12 cellular contexts compared by ENCODE assay signal in the genomic region with DNA sequence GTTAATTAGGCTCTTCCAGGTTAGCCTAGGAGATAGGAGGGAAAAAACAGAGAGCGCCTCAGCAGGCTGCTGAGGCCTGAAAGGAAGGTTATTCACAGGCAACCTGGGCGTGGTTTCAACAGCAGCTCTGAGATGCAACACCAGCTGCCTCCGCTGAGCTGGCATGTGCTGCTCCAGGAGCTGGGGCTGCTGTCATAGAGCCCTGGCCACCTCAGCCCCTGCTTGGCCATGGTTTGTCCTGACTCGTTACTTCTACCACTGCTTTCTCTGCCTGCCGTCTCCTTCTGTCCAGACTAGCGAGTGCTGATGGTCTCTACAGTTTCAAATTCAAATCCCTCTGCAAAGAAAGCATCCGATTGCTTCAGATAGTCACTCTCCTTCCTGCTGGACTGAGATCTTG. TPM values are rescaled to one million over a fixed set of nuclear protein-coding genes. Genes with fewer than 3 reads are reported as not detected.
DNase-seq lines count a peak whose midpoint lies in the region; ATAC-seq, FAIRE-seq and TF ChIP-seq lines count a peak whose summit lies in the region.
"Had no signal": no experiment of that assay in that cellular context is flagged by ENCODE, and none has a peak within 500 bp of the region (broad histone marks: within the 10 kb centered on the region; RNA-seq: fewer than 3 reads in every experiment).

No MANE protein-coding gene starts in this region.

- H3K36me3 ChIP-seq in GM23338 (ENCODE audit: insufficient read depth) (no peaks in the 10 kb centered on the region), HepG2 (replicated peaks in 1 of 2; ENCODE audit: control insufficient read depth in 1 of 2, insufficient read depth in 2 of 2, low read length in 2 of 2) (no peaks in the 10 kb centered on the region), thyroid gland (no peaks in the 10 kb centered on the region), gastroesophageal sphincter (no peaks in the 10 kb centered on the region)

- peak; percentile 94 for DNase-seq in GM23338 (ENCODE audit: low spot score)
- peak; percentile 19 for DNase-seq in NCI-H2107 treated with DMSO at 0.1 percent for 48 hours (lab: John Stamatoyannopoulos, UW; ENCODE audit: unreplicated experiment)
- peak; percentile 63 for DNase-seq in amniotic epithelial cell (ENCODE audit: low read depth)
- peak; percentile 64 for DNase-seq in HepG2 (ENCODE audit: low spot score)
- no peak for DNase-seq in thyroid gland
- no peak for DNase-seq in effector CD4-positive, alpha-beta T cell
- DNase-seq: activated CD8-positive, alpha-beta memory T cell treated with anti-CD3 and anti-CD28 coated beads, Interleukin-2, amount 50 U/mL, for 4 hours; NCI-H2029 had no signal

- no peak for TF ChIP-seq POLR2A in HepG2 (IDR thresholded peaks at IDR 0.05; ENCODE audit: insufficient read depth in 1 of 2, low read depth in 2 of 2, low read length in 2 of 2)
- no peak for TF ChIP-seq POLR2A in thyroid gland (IDR thresholded peaks at IDR 0.05)
- no peak for TF ChIP-seq POLR2A in gastroesophageal sphincter (IDR thresholded peaks at IDR 0.05)

- H3K9me2 ChIP-seq in GM23338 (ENCODE audit: insufficient read depth), result no peaks in the 10 kb centered on the region

- 42% methylated on average over 7 of the region's 7 CpGs for WGBS in HepG2 (ENCODE audit: low lambda C conversion rate)
- WGBS in thyroid gland, 2 donors, result 88 to 90% methylated on average over 7 of the region's 7 CpGs
- WGBS in gastroesophageal sphincter (ENCODE audit: low coverage in 1 of 2), 2 donors, result 89 to 100% methylated on average over 2 to 5 of the region's 7 CpGs

- peaks cover 39% of the 10 kb centered on the region for H3K4me1 Mint-ChIP-seq in GM23338

- H3K9ac ChIP-seq in HepG2 (ENCODE audit: insufficient read depth, low read depth, low read length), result no peak overlapping the region

- ATAC-seq in GM23338 (peak; percentile 96), HepG2 (peak; percentile 99), HG03196 (IDR thresholded peaks at IDR 0.05; ENCODE audit: unreplicated experiment) (no peak), gastroesophageal sphincter (no peak)
- ATAC-seq: natural killer cell treated with Interleukin-12 subunit alpha and Interleukin-12 subunit beta and Interleukin-15 and Interleukin-18, amount 100 ng/mL, for 72 hours had no signal

- POLR2A ChIA-PET in HepG2 (lab: Yijun Ruan, JAX), result interaction anchor here (1.0 kb wide), 1 partner anchor 10 kb away, joined by 4 read pairs; no protein-coding TSS in a partner anchor

- TF ChIP-seq EP300 in HepG2 (IDR thresholded peaks at IDR 0.05; ENCODE audit: low read depth in 2 of 2, low read length in 2 of 2) (no peak), HepG2 (CRISPR knock-in tag; IDR thresholded peaks at IDR 0.05; ENCODE audit: borderline replicate concordance) (no peak), gastroesophageal sphincter (IDR thresholded peaks at IDR 0.05) (no peak)

- H3K9me3 Mint-ChIP-seq in GM23338, result peaks cover 2% of the 10 kb centered on the region; the same call in 1 of the 3 replicates
- H3K9me3 Mint-ChIP-seq: natural killer cell treated with Interleukin-12 subunit alpha and Interleukin-12 subunit beta and Interleukin-15 and Interleukin-18, amount 100 ng/mL, for 72 hours had no signal

- H3F3A ChIP-seq in GM23338 (replicated peaks; ENCODE audit: low read depth), result 0 out of 2 replicates have a peak, but pooled peaks cover 4% of the 10 kb centered on the region

- H3K27ac Mint-ChIP-seq in GM23338, result no peak overlapping the region
- H3K27ac Mint-ChIP-seq: natural killer cell treated with Interleukin-12 subunit alpha and Interleukin-12 subunit beta and Interleukin-15 and Interleukin-18, amount 100 ng/mL, for 72 hours had no signal

- peaks cover 15% of the 10 kb centered on the region for H3K27me3 Mint-ChIP-seq in GM23338 (ENCODE audit: insufficient read depth, low read depth, poor library complexity)

- H2AFZ ChIP-seq in GM23338 (peak overlapping the region; percentile 87), HepG2 (ENCODE audit: low read length) (no peak overlapping the region)

- no peaks in the 10 kb centered on the region for H3K36me3 Mint-ChIP-seq in GM23338 (ENCODE audit: low read depth)
- H3K36me3 Mint-ChIP-seq: natural killer cell treated with Interleukin-12 subunit alpha and Interleukin-12 subunit beta and Interleukin-15 and Interleukin-18, amount 100 ng/mL, for 72 hours had no signal

- BruUV-seq in HepG2 (replicated peaks; lab: Mats Ljungman, UMichigan), result no TSS peak

- H3K9me3 ChIP-seq in HepG2 (ENCODE audit: low read length) (no peaks in the 10 kb centered on the region), thyroid gland (no peaks in the 10 kb centered on the region), gastroesophageal sphincter (no peaks in the 10 kb centered on the region)

- H3K27ac ChIP-seq in GM23338 (ENCODE audit: low read depth) (no peak overlapping the region), HepG2 (ENCODE audit: extremely low read length, insufficient read depth, low read length) (no peak overlapping the region), thyroid gland (no peak overlapping the region), gastroesophageal sphincter (no peak overlapping the region)

- H3K4me2 ChIP-seq in GM23338 (peak overlapping the region; percentile 24; the same call in 1 of the 2 replicates), HepG2 (ENCODE audit: low read depth, low read length) (0 out of 2 replicates have a peak overlapping the region, but pooled peaks have one; percentile 19)

- H3K4me3 ChIP-seq in GM23338 (no peak overlapping the region), HepG2 (replicated peaks in 1 of 3; ENCODE audit: insufficient read depth in 1 of 3, low read depth in 2 of 3, low read length in 3 of 3) (no peak overlapping the region), thyroid gland (replicated peaks in 1 of 3) (no peak overlapping the region), gastroesophageal sphincter (no peak overlapping the region)

- FAIRE-seq in HepG2 (lab: Jason Lieb, UNC), result peak; percentile 86
- FAIRE-seq: GM12891 had no signal

- H4K20me1 ChIP-seq in GM23338 (replicated peaks; ENCODE audit: insufficient read depth) (no peaks in the 10 kb centered on the region), HepG2 (ENCODE audit: insufficient read depth, low read length) (no peaks in the 10 kb centered on the region)

- in situ Hi-C loops in HepG2 (cut with HindIII; ENCODE audit: extremely low pct_ligation_motif_present, low pct_unique_long_range_greater_than_20kb), result loop anchor here (5.0 kb wide), 1 partner anchor 1079 kb away; no protein-coding TSS in a partner anchor

- intact Hi-C loops in HepG2 (cut with micrococcal nuclease; ENCODE audit: unreplicated experiment), result loop anchor here (10.0 kb wide), 1 partner anchor 722 kb away; no protein-coding TSS in a partner anchor
- intact Hi-C loops in thyroid gland (cut with DNase I), result no loop called here

- H3K27me3 ChIP-seq in GM23338 (ENCODE audit: insufficient read depth) (no peaks in the 10 kb centered on the region), HepG2 (ENCODE audit: control insufficient read depth in 1 of 2, insufficient read depth in 2 of 2, low read length in 2 of 2) (no peaks in the 10 kb centered on the region), thyroid gland (no peaks in the 10 kb centered on the region), gastroesophageal sphincter (no peaks in the 10 kb centered on the region)

- peaks cover 22% of the 10 kb centered on the region for H3K4me1 ChIP-seq in GM23338 (ENCODE audit: insufficient read depth)
- H3K4me1 ChIP-seq in HepG2 (ENCODE audit: insufficient read depth, low read length), result peaks cover 28% of the 10 kb centered on the region
- H3K4me1 ChIP-seq in thyroid gland, result no peaks in the 10 kb centered on the region
- H3K4me1 ChIP-seq in gastroesophageal sphincter, result no peaks in the 10 kb centered on the region

- TF ChIP-seq RAD21 in HepG2 (CRISPR knock-in tag; IDR thresholded peaks at IDR 0.05), result no peak

- H3K4me3 Mint-ChIP-seq in GM23338, result no peak overlapping the region; the same call in 2 of the 3 replicates
- H3K4me3 Mint-ChIP-seq: natural killer cell treated with Interleukin-12 subunit alpha and Interleukin-12 subunit beta and Interleukin-15 and Interleukin-18, amount 100 ng/mL, for 72 hours had no signal

- TF ChIP-seq CTCF in GM23338 (conservative IDR thresholded peaks at IDR 0.05; ENCODE audit: low read depth in 2 of 2), result no peak; a peak in 1 of 4 replicates
- no peak for TF ChIP-seq CTCF in HepG2 (CRISPR knock-in tag; IDR thresholded peaks at IDR 0.05)
- TF ChIP-seq CTCF in thyroid gland (IDR thresholded peaks at IDR 0.05), result no peak
- no peak for TF ChIP-seq CTCF in gastroesophageal sphincter (IDR thresholded peaks at IDR 0.05)

- CTCF ChIA-PET in HepG2 (lab: Yijun Ruan, JAX; ENCODE audit: low intra/inter-chr PET ratio, low total read pairs), result no interaction called here

- H3K79me2 ChIP-seq in GM23338 (replicated peaks; ENCODE audit: insufficient read depth) (no peaks in the 10 kb centered on the region), HepG2 (ENCODE audit: insufficient read depth, low read length) (no peaks in the 10 kb centered on the region)

RNA-seq across cellular contexts. Expression of a gene that starts 32.5 kb away (rescaled TPM):
- total RNA-seq in GM23338 (2014; rRNA removed; shearing (Covaris generic)), result 40.4 and 49.6 TPM in 2 replicates
- 31.2 and 39.3 TPM in 2 replicates for polyA plus RNA-seq in GM23338 (2016; fragmentation: Nextera tagmentation; extraction: Ambion mirVana)
- total RNA-seq in HepG2 (2016; rRNA removed; fragmentation: Illumina TruSeq; extraction: Trizol), result 41.2 and 64.0 TPM in 2 replicates
- total RNA-seq in HepG2 (2016; cell fraction: cytosol; rRNA removed; fragmentation: Illumina TruSeq; extraction: Trizol; ENCODE audit: low read depth), result 6.2 and 9.4 TPM in 2 replicates
- total RNA-seq in HepG2 (2016; cell fraction: insoluble cytoplasmic fraction; rRNA removed; fragmentation: Illumina TruSeq; extraction: Trizol), result 44.8 and 65.5 TPM in 2 replicates
- 13.3 and 13.7 TPM in 2 replicates for total RNA-seq in HepG2 (2016; cell fraction: membrane; rRNA removed; fragmentation: Illumina TruSeq; extraction: Trizol)
- 22.1 and 24.0 TPM in 2 replicates for total RNA-seq in HepG2 (2016; cell fraction: nucleus; rRNA removed; fragmentation: Illumina TruSeq; extraction: Trizol)
- polyA plus RNA-seq in HepG2 (2011; rRNA removed), result 18.0 and 19.4 TPM in 2 replicates
- polyA plus RNA-seq in HepG2 (2011; cell fraction: cytosol; rRNA removed), result 7.7 and 14.3 TPM in 2 replicates
- 6.5 and 6.6 TPM in 2 replicates for polyA plus RNA-seq in HepG2 (2011; cell fraction: nucleus; rRNA removed)
- polyA plus RNA-seq in HepG2 (2012), result 26.7 and 29.8 TPM in 2 replicates
- polyA plus RNA-seq in HepG2 (2016; cell fraction: cytosol; fragmentation: Illumina TruSeq; extraction: Trizol; ENCODE audit: low read depth), result 15.4 and 17.1 TPM in 2 replicates
- 66.0 and 77.9 TPM in 2 replicates for polyA plus RNA-seq in HepG2 (2016; cell fraction: insoluble cytoplasmic fraction; fragmentation: Illumina TruSeq; extraction: Trizol; ENCODE audit: low read depth)
- 17.5 and 18.0 TPM in 2 replicates for polyA plus RNA-seq in HepG2 (2016; cell fraction: membrane; fragmentation: Illumina TruSeq; extraction: Trizol; ENCODE audit: low read depth)
- polyA plus RNA-seq in HepG2 (2016; cell fraction: nucleus; fragmentation: Illumina TruSeq; extraction: Trizol; ENCODE audit: insufficient read depth, low read depth), result 29.6 and 31.9 TPM in 2 replicates
- polyA minus RNA-seq in HepG2 (2011; rRNA and poly(A)+ RNA removed; ENCODE audit: low replicate concordance), result 9.4 and 13.4 TPM in 2 replicates
- 6.6 and 7.6 TPM in 2 replicates for polyA minus RNA-seq in HepG2 (2011; cell fraction: cytosol; rRNA and poly(A)+ RNA removed)
- polyA minus RNA-seq in HepG2 (2011; cell fraction: nucleus; rRNA and poly(A)+ RNA removed), result 24.3 and 26.1 TPM in 2 replicates
- total RNA-seq in thyroid gland, result 10 to 100 TPM in 1 of 4 donors, 1 to 10 TPM in 3; 5.0 to 14.2 (median 8.5) TPM
- total RNA-seq in gastroesophageal sphincter, result 10 to 100 TPM in 1 of 4 donors, 1 to 10 TPM in 3; 4.4 to 12.1 (median 6.3) TPM

RNA-seq across cellular contexts. Expression of a gene that starts 48.8 kb away (rescaled TPM):
- 0.24 and 0.31 TPM in 2 replicates for total RNA-seq in GM23338 (2014; rRNA removed; shearing (Covaris generic))
- 0.05 and 0.13 TPM in 2 replicates for polyA plus RNA-seq in GM23338 (2016; fragmentation: Nextera tagmentation; extraction: Ambion mirVana)
- 0.56 and 1.2 TPM in 2 replicates for total RNA-seq in HepG2 (2016; rRNA removed; fragmentation: Illumina TruSeq; extraction: Trizol)
- total RNA-seq in HepG2 (2016; cell fraction: cytosol; rRNA removed; fragmentation: Illumina TruSeq; extraction: Trizol; ENCODE audit: low read depth), result 0.18 and 0.20 TPM in 2 replicates
- total RNA-seq in HepG2 (2016; cell fraction: insoluble cytoplasmic fraction; rRNA removed; fragmentation: Illumina TruSeq; extraction: Trizol), result 0.61 and 1.0 TPM in 2 replicates
- 0.52 and 0.74 TPM in 2 replicates for total RNA-seq in HepG2 (2016; cell fraction: membrane; rRNA removed; fragmentation: Illumina TruSeq; extraction: Trizol)
- 0.88 and 1.0 TPM in 2 replicates for total RNA-seq in HepG2 (2016; cell fraction: nucleus; rRNA removed; fragmentation: Illumina TruSeq; extraction: Trizol)
- polyA plus RNA-seq in HepG2 (2011; rRNA removed), result 1.3 and 1.8 TPM in 2 replicates
- 1.5 and 1.9 TPM in 2 replicates for polyA plus RNA-seq in HepG2 (2011; cell fraction: cytosol; rRNA removed)
- 3.4 and 3.6 TPM in 2 replicates for polyA plus RNA-seq in HepG2 (2011; cell fraction: nucleus; rRNA removed)
- polyA plus RNA-seq in HepG2 (2012), result 2.0 and 2.2 TPM in 2 replicates
- 0.11 TPM in 2 replicates for polyA plus RNA-seq in HepG2 (2016; cell fraction: cytosol; fragmentation: Illumina TruSeq; extraction: Trizol; ENCODE audit: low read depth)
- 0.44 and 0.60 TPM in 2 replicates for polyA plus RNA-seq in HepG2 (2016; cell fraction: insoluble cytoplasmic fraction; fragmentation: Illumina TruSeq; extraction: Trizol; ENCODE audit: low read depth)
- 0.29 and 0.52 TPM in 2 replicates for polyA plus RNA-seq in HepG2 (2016; cell fraction: membrane; fragmentation: Illumina TruSeq; extraction: Trizol; ENCODE audit: low read depth)
- polyA plus RNA-seq in HepG2 (2016; cell fraction: nucleus; fragmentation: Illumina TruSeq; extraction: Trizol; ENCODE audit: insufficient read depth, low read depth), result 0.61 and 0.77 TPM in 2 replicates
- 0.14 and 3.0 TPM in 2 replicates for polyA minus RNA-seq in HepG2 (2011; rRNA and poly(A)+ RNA removed; ENCODE audit: low replicate concordance)
- polyA minus RNA-seq in HepG2 (2011; cell fraction: cytosol; rRNA and poly(A)+ RNA removed), result 2.1 and 2.3 TPM in 2 replicates
- polyA minus RNA-seq in HepG2 (2011; cell fraction: nucleus; rRNA and poly(A)+ RNA removed), result 4.5 and 4.8 TPM in 2 replicates
- 1 to 10 TPM in 1 of 4 donors, under 1 TPM in 3; 0.78 to 1.6 (median 0.91) TPM for total RNA-seq in thyroid gland
- total RNA-seq in gastroesophageal sphincter, result 10 to 100 TPM in 1 of 4 donors, 1 to 10 TPM in 3; 2.2 to 11.8 (median 5.7) TPM

Comparison
In these comparisons a context has a peak if more than half of its experiments do, and no peak if none do; other contexts are left out.
1. ATAC-seq: peak in GM23338 (single experiment) and HepG2 (single experiment); none in HG03196 (single experiment) and gastroesophageal sphincter (single experiment).
2. DNase-seq: peak in GM23338 (single experiment), NCI-H2107 treated with DMSO at 0.1 percent for 48 hours (single experiment), amniotic epithelial cell (single experiment) and HepG2 (single experiment); none in thyroid gland (0 of 2) and effector CD4-positive, alpha-beta T cell (single experiment).